ENCODE assay signal across 3 cellular contexts in the genomic region with DNA sequence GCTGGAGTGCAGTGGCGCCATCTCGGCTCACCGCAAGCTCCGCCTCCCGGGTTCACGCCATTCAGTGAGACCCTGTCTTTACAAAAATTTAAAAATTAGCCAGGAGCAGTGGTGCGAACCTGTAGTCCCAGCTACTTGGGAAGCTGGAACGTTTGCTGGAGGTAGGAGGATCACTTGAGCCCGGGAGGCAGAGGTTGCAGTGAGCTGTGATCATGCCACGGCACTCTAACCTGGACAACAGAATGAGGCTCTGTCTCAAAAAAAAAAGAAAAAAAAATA.
TF ChIP-seq lines count a peak whose summit lies in the region.

No MANE protein-coding gene starts in this region.

TF ChIP-seq in SK-N-SH, 30 proteins besides CTCF, POLR2A, EP300 and RAD21:
- TF ChIP-seq POLR2AphosphoS5 (IDR thresholded peaks at IDR 0.05; ENCODE audit: low read depth, low read length) (no peak), PBX3 (IDR thresholded peaks at IDR 0.05) (no peak), YY1 (IDR thresholded peaks at IDR 0.05; ENCODE audit: low read depth) (no peak; the same call in 1 of the 2 replicates), USF1 (IDR thresholded peaks at IDR 0.05; ENCODE audit: borderline replicate concordance, low read depth) (no peak), MEF2A (IDR thresholded peaks at IDR 0.05; ENCODE audit: borderline replicate concordance, low read depth) (no peak), RFX5 (IDR thresholded peaks at IDR 0.05; ENCODE audit: low read length) (no peak), TCF12 (IDR thresholded peaks at IDR 0.05) (no peak), SIN3A (IDR thresholded peaks at IDR 0.05; ENCODE audit: borderline replicate concordance, low read depth, low read length) (no peak), REST (IDR thresholded peaks at IDR 0.05; ENCODE audit: low read depth, low read length) (no peak), ELF1 (IDR thresholded peaks at IDR 0.05) (no peak), FOXM1 (IDR thresholded peaks at IDR 0.05; ENCODE audit: low read depth) (no peak), NRF1 (IDR thresholded peaks at IDR 0.05; ENCODE audit: low read depth, low read length) (no peak)
- TF ChIP-seq, protein P1, sequence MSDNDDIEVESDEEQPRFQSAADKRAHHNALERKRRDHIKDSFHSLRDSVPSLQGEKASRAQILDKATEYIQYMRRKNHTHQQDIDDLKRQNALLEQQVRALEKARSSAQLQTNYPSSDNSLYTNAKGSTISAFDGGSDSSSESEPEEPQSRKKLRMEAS (IDR thresholded peaks at IDR 0.05; ENCODE audit: low read depth) = no peak
TF ChIP-seq in SK-N-SH: peak in this region for 0.

TF ChIP-seq in SK-N-SH treated with all-trans-retinoic acid at 6 μM for 48 hours, 23 proteins besides CTCF, POLR2A, EP300 and RAD21:
- TF ChIP-seq CSRNP3 (CRISPR knock-in tag; IDR thresholded peaks at IDR 0.05) (no peak), TCF4 (CRISPR knock-in tag; IDR thresholded peaks at IDR 0.05; ENCODE audit: borderline replicate concordance) (no peak), GLIS3 (CRISPR knock-in tag; IDR thresholded peaks at IDR 0.05) (no peak), PPARA (CRISPR knock-in tag; IDR thresholded peaks at IDR 0.05; ENCODE audit: borderline replicate concordance) (no peak), TOX (CRISPR knock-in tag; IDR thresholded peaks at IDR 0.05; ENCODE audit: borderline replicate concordance) (no peak), ARNTL (CRISPR knock-in tag; IDR thresholded peaks at IDR 0.05; ENCODE audit: borderline replicate concordance, low read depth) (no peak), ZFP30 (CRISPR knock-in tag; IDR thresholded peaks at IDR 0.05) (no peak), ZNF8 (CRISPR knock-in tag; IDR thresholded peaks at IDR 0.05) (no peak), CSDC2 (CRISPR knock-in tag; IDR thresholded peaks at IDR 0.05) (no peak)

TF ChIP-seq in K562, 482 proteins besides CTCF, POLR2A, EP300 and RAD21:
- no peak for TF ChIP-seq ZNF512 (tag; IDR thresholded peaks at IDR 0.05)
- TF ChIP-seq ZNF668 (CRISPR knock-in tag; IDR thresholded peaks at IDR 0.05) = no peak
- TF ChIP-seq, protein P2, sequence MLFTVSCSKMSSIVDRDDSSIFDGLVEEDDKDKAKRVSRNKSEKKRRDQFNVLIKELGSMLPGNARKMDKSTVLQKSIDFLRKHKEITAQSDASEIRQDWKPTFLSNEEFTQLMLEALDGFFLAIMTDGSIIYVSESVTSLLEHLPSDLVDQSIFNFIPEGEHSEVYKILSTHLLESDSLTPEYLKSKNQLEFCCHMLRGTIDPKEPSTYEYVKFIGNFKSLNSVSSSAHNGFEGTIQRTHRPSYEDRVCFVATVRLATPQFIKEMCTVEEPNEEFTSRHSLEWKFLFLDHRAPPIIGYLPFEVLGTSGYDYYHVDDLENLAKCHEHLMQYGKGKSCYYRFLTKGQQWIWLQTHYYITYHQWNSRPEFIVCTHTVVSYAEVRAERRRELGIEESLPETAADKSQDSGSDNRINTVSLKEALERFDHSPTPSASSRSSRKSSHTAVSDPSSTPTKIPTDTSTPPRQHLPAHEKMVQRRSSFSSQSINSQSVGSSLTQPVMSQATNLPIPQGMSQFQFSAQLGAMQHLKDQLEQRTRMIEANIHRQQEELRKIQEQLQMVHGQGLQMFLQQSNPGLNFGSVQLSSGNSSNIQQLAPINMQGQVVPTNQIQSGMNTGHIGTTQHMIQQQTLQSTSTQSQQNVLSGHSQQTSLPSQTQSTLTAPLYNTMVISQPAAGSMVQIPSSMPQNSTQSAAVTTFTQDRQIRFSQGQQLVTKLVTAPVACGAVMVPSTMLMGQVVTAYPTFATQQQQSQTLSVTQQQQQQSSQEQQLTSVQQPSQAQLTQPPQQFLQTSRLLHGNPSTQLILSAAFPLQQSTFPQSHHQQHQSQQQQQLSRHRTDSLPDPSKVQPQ (CRISPR knock-in tag; IDR thresholded peaks at IDR 0.05; ENCODE audit: borderline replicate concordance) = no peak
- TF ChIP-seq ZNF584 (CRISPR knock-in tag; IDR thresholded peaks at IDR 0.05; ENCODE audit: low read depth) = 0 out of 2 replicates have a peak, but pooled peaks have one; percentile 37
- peak; percentile 32; the same call in 1 of the 2 replicates for TF ChIP-seq NFRKB (IDR thresholded peaks at IDR 0.05; ENCODE audit: low read depth)
- TF ChIP-seq CXXC5 (CRISPR knock-in tag; IDR thresholded peaks at IDR 0.05) = 0 out of 2 replicates have a peak, but pooled peaks have one; percentile 22
- no peak for TF ChIP-seq ARID1B (IDR thresholded peaks at IDR 0.05)
- TF ChIP-seq, protein P3, sequence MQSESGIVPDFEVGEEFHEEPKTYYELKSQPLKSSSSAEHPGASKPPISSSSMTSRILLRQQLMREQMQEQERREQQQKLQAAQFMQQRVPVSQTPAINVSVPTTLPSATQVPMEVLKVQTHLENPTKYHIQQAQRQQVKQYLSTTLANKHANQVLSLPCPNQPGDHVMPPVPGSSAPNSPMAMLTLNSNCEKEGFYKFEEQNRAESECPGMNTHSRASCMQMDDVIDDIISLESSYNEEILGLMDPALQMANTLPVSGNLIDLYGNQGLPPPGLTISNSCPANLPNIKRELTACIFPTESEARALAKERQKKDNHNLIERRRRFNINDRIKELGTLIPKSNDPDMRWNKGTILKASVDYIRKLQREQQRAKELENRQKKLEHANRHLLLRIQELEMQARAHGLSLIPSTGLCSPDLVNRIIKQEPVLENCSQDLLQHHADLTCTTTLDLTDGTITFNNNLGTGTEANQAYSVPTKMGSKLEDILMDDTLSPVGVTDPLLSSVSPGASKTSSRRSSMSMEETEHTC (IDR thresholded peaks at IDR 0.05) = no peak
